In genomic region chr3:128486157-128486691, GRCh38 we compare ENCODE assay signal across 10 cellular contexts. TPM values are rescaled to one million over a fixed set of nuclear protein-coding genes. Genes with fewer than 3 reads are reported as not detected.
DNase-seq lines count a peak whose midpoint lies in the region; ATAC-seq and TF ChIP-seq lines count a peak whose summit lies in the region.
"Had no signal": no experiment of that assay in that cellular context is flagged by ENCODE, and none has a peak within 500 bp of the region (broad histone marks: within the 10 kb centered on the region; RNA-seq: fewer than 3 reads in every experiment).

No MANE protein-coding gene starts in this region.

- no peaks in the 10 kb centered on the region for H3K9me3 Mint-ChIP-seq in stimulated activated naive CD8-positive, alpha-beta T cell treated with anti-CD3 and anti-CD28 coated beads, Interleukin-15, Interleukin-2, amounts not matched to agents 100 ng/mL and 50 ng/mL, for 24 hours

- in situ Hi-C loops in mammary epithelial cell (cut with MboI; ENCODE audit: low sequenced_read_pairs in 2 of 2) = no loop called here

- H3K36me3 Mint-ChIP-seq in stimulated activated naive CD8-positive, alpha-beta T cell treated with anti-CD3 and anti-CD28 coated beads, Interleukin-15, Interleukin-2, amounts not matched to agents 100 ng/mL and 50 ng/mL, for 24 hours (ENCODE audit: low read depth) = no peaks in the 10 kb centered on the region

- H3K9me3 ChIP-seq in mammary epithelial cell (replicated peaks; ENCODE audit: insufficient read depth, low read length) (no peaks in the 10 kb centered on the region), mesodermal cell (ENCODE audit: control insufficient read depth, low read length) (no peaks in the 10 kb centered on the region), vagina (no peaks in the 10 kb centered on the region)

- no peaks in the 10 kb centered on the region for H4K20me1 ChIP-seq in mammary epithelial cell (ENCODE audit: insufficient read depth, low read length)

- peaks cover 79% of the 10 kb centered on the region for H3K27me3 Mint-ChIP-seq in stimulated activated naive CD8-positive, alpha-beta T cell treated with anti-CD3 and anti-CD28 coated beads, Interleukin-15, Interleukin-2, amounts not matched to agents 100 ng/mL and 50 ng/mL, for 24 hours

- peak overlapping the region; percentile 97 for H3K4me2 ChIP-seq in mammary epithelial cell (ENCODE audit: insufficient read depth, low read depth, low read length)

- no peak for DNase-seq in stimulated activated naive CD8-positive, alpha-beta T cell treated with anti-CD3 and anti-CD28 coated beads, Interleukin-15, Interleukin-2, amounts not matched to agents 100 U/mL and 50 U/mL, for 24 hours
- no peak for DNase-seq in mammary epithelial cell
- DNase-seq in vagina (ENCODE audit: extremely low spot score in 2 of 2) = no peak
- DNase-seq in stimulated activated CD4-positive, alpha-beta T cell treated with anti-CD3 and anti-CD28 coated beads, Interleukin-2, amount 100 ng/mL, for 24 hours = no peak
- DNase-seq: WERI-Rb-1 had no signal

- H3K9ac ChIP-seq in mammary epithelial cell (ENCODE audit: insufficient read depth, low read length) = no peak overlapping the region

- H3K79me2 ChIP-seq in mammary epithelial cell (ENCODE audit: insufficient read depth, low read length) = no peaks in the 10 kb centered on the region

- H3K27ac ChIP-seq in mammary epithelial cell (ENCODE audit: insufficient read depth, low read depth, low read length) (no peak overlapping the region), mesodermal cell (ENCODE audit: low read depth, low read length, severe bottlenecking) (no peak overlapping the region), vagina (peak overlapping the region; percentile 95)
- H3K27ac ChIP-seq: WERI-Rb-1 had no signal

- no peak overlapping the region for H2AFZ ChIP-seq in mammary epithelial cell (ENCODE audit: low read depth, low read length)

- no peak overlapping the region for H3K4me3 ChIP-seq in mammary epithelial cell (replicated peaks in 1 of 3; ENCODE audit: insufficient read depth in 1 of 3, low read depth in 2 of 3, low read length in 3 of 3)
- H3K4me3 ChIP-seq in mesodermal cell (ENCODE audit: extremely low read depth, insufficient read depth, low read length, poor library complexity, severe bottlenecking) = peak overlapping the region; percentile 90
- peak overlapping the region; percentile 83 for H3K4me3 ChIP-seq in vagina

- TF ChIP-seq CTCF in mammary epithelial cell (conservative IDR thresholded peaks at IDR 0.05 in 1 of 2, IDR thresholded peaks at IDR 0.05 in 1 of 2; ENCODE audit: extremely low read depth in 1 of 2, insufficient read depth in 1 of 2, low read depth in 1 of 2, low read length in 2 of 2) (no peak), vagina (IDR thresholded peaks at IDR 0.05) (no peak)

- H3K4me1 ChIP-seq in mammary epithelial cell (ENCODE audit: insufficient read depth, low read length) (peaks cover 33% of the 10 kb centered on the region), mesodermal cell (ENCODE audit: control insufficient read depth, insufficient read depth, low read length, poor library complexity, severe bottlenecking) (peaks cover 32% of the 10 kb centered on the region), vagina (peaks cover 85% of the 10 kb centered on the region)

- dilution Hi-C loops in mammary epithelial cell (cut with HindIII; ENCODE audit: low sequenced_read_pairs) = no loop called here

- H3K4me1 Mint-ChIP-seq in stimulated activated naive CD8-positive, alpha-beta T cell treated with anti-CD3 and anti-CD28 coated beads, Interleukin-15, Interleukin-2, amounts not matched to agents 100 ng/mL and 50 ng/mL, for 24 hours (ENCODE audit: low read depth) = peaks cover 40% of the 10 kb centered on the region

- H3K27me3 ChIP-seq in mammary epithelial cell (ENCODE audit: insufficient read depth, low read length) (peaks cover 65% of the 10 kb centered on the region), vagina (no peaks in the 10 kb centered on the region)

- H3K27ac Mint-ChIP-seq in stimulated activated naive CD8-positive, alpha-beta T cell treated with anti-CD3 and anti-CD28 coated beads, Interleukin-15, Interleukin-2, amounts not matched to agents 100 ng/mL and 50 ng/mL, for 24 hours = no peak overlapping the region

- intact Hi-C loops in mammary epithelial cell (cut with micrococcal nuclease) (no loop called here), vagina (cut with DNase I) (no loop called here)

- 27% methylated on average over 3 of the region's 17 CpGs for WGBS in mammary epithelial cell (ENCODE audit: low coverage, missing lambda C conversion rate)
- 10 to 15% methylated on average over 14 to 15 of the region's 17 CpGs for WGBS in mesodermal cell (ENCODE audit: insufficient coverage in 2 of 2), 2 experiments

- CTCF ChIA-PET in mammary epithelial cell (lab: Charles Lee; ENCODE audit: low non-redundant PET) = no interaction called here

- no peaks in the 10 kb centered on the region for H3K36me3 ChIP-seq in mammary epithelial cell (ENCODE audit: insufficient read depth, low read length)
- H3K36me3 ChIP-seq in mesodermal cell (ENCODE audit: control insufficient read depth, insufficient read depth, low read length) = peaks cover 43% of the 10 kb centered on the region
- H3K36me3 ChIP-seq in vagina = no peaks in the 10 kb centered on the region
- H3K36me3 ChIP-seq: WERI-Rb-1 had no signal

- no peak for TF ChIP-seq POLR2A in vagina (IDR thresholded peaks at IDR 0.05)

- no peak for ATAC-seq in stimulated activated naive CD8-positive, alpha-beta T cell treated with anti-CD3 and anti-CD28 coated beads, Interleukin-15, Interleukin-2, amounts not matched to agents 100 U/mL and 50 U/mL, for 24 hours
- ATAC-seq in GM21737 (IDR thresholded peaks at IDR 0.05; ENCODE audit: unreplicated experiment) (no peak), GM18907 (IDR thresholded peaks at IDR 0.05; ENCODE audit: unreplicated experiment) (no peak)

- H3K4me3 Mint-ChIP-seq in stimulated activated naive CD8-positive, alpha-beta T cell treated with anti-CD3 and anti-CD28 coated beads, Interleukin-15, Interleukin-2, amounts not matched to agents 100 ng/mL and 50 ng/mL, for 24 hours = peak overlapping the region; percentile 58

- no TSS peak for BruUV-seq in mammary epithelial cell (replicated peaks; lab: Mats Ljungman, UMichigan)

RNA-seq across cellular contexts. Expression of gene GATA2, which starts 6.8 kb away (rescaled TPM):
- total RNA-seq in mammary epithelial cell = not detected
- polyA plus RNA-seq in mammary epithelial cell = 0.10 TPM
- polyA minus RNA-seq in mammary epithelial cell = not detected
- polyA plus RNA-seq in mesodermal cell (2013, experiment 1 of 2) = 66.4 TPM
- polyA plus RNA-seq in mesodermal cell (2013, experiment 2 of 2) = 59.3 TPM
- total RNA-seq in vagina = 50.6 TPM

RNA-seq across cellular contexts. Expression of gene DNAJB8, which starts 19.5 kb away (rescaled TPM):
- total RNA-seq in mammary epithelial cell (not detected), vagina (not detected)
- polyA plus RNA-seq in mammary epithelial cell = not detected
- not detected for polyA minus RNA-seq in mammary epithelial cell
- polyA plus RNA-seq in mesodermal cell (2013, experiment 1 of 2) = not detected
- not detected for polyA plus RNA-seq in mesodermal cell (2013, experiment 2 of 2)
- total RNA-seq: glomerular endothelial cell had no signal

Comparison
In these comparisons a context has a peak if more than half of its experiments do, and no peak if none do; other contexts are left out.
1. H3K4me3 ChIP-seq: peak in mesodermal cell (single experiment) and vagina (2 of 2); none in mammary epithelial cell (0 of 3).
2. RNA of gene GATA2, which starts 6.8 kb away (total RNA-seq): 50.6 TPM in vagina (single experiment); not detected in mammary epithelial cell; every median in the first group is over 10 times any median in the second.